20 cellular contexts compared by ENCODE assay signal in the genomic region with DNA sequence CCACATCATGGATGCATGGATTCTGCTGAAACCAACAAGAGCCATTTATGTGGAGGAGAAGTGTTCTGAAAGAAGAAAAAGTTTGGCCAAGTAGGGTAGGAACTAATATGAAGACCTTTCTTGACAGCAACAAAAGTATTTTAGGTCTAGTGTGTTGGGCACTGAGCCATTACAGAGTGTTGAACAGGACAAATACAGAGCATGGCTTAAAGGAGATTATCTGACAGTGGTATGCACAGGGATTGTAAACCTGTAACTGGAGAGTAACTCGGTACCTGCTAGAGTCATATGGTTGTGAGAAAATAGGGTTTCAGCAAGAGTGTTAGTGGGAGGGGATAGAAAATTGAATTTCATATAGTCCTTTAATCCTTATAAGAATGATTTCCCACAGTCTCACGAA.
DNase-seq lines count a peak whose midpoint lies in the region; ATAC-seq, FAIRE-seq and TF ChIP-seq lines count a peak whose summit lies in the region.
"Had no signal": no experiment of that assay in that cellular context is flagged by ENCODE, and none has a peak within 500 bp of the region (broad histone marks: within the 10 kb centered on the region; RNA-seq: fewer than 3 reads in every experiment).

No MANE protein-coding gene starts in this region.

- no peaks in the 10 kb centered on the region for H3K9me3 ChIP-seq in SK-N-MC (ENCODE audit: low read depth, low read length)
- H3K9me3 ChIP-seq: BLaER1, Caco-2, HAP-1 had no signal

- intact Hi-C loops in Right ventricle myocardium superior (cut with DNase I), result no loop called here
- intact Hi-C loops in Right ventricle myocardium inferior (cut with DNase I), result no loop called here

- DNase-seq in Right ventricle myocardium superior (no peak), Right ventricle myocardium inferior (ENCODE audit: missing footprints) (no peak), D721Med (ENCODE audit: insufficient read length, low spot score) (no peak), SK-N-MC (ENCODE audit: low read depth, low spot score) (no peak), HuH-7.5 (ENCODE audit: low spot score) (no peak)
- DNase-seq: Caco-2; CD4-positive, CD25-positive, alpha-beta regulatory T cell; CD8-positive, alpha-beta T cell; DMS 273 treated with DMSO at 0.1 percent for 48 hours; DMS79; EL; GDM1; GOT3; HFFc6 had no signal

- ATAC-seq in Right ventricle myocardium superior (ENCODE audit: poor library complexity), result peak; percentile 41
- no peak for ATAC-seq in Right ventricle myocardium inferior
- no peak for ATAC-seq in GM18907 (IDR thresholded peaks at IDR 0.05; ENCODE audit: unreplicated experiment)
- ATAC-seq: CD8-positive, alpha-beta T cell; GM12878 had no signal

- H3K36me3 ChIP-seq in SK-N-MC (ENCODE audit: insufficient read depth, low read length), result 0 out of 2 replicates have a peak, but pooled peaks cover 5% of the 10 kb centered on the region
- H3K36me3 ChIP-seq: HAP-1 had no signal

- no peak overlapping the region for H3K9ac ChIP-seq in SK-N-MC (ENCODE audit: insufficient read length)
- H3K9ac ChIP-seq: BLaER1 had no signal

- 0 out of 2 replicates have a peak overlapping the region, but pooled peaks have one; percentile 5 for H3K27ac ChIP-seq in SK-N-MC
- H3K27ac ChIP-seq: BLaER1, C4-2B had no signal

- no peak for TF ChIP-seq CTCF in D721Med (IDR thresholded peaks at IDR 0.05; ENCODE audit: insufficient read depth, missing control alignments)

- H3K4me3 ChIP-seq in SK-N-MC, result no peak overlapping the region
- H3K4me3 ChIP-seq: BLaER1, GM12878, HAP-1 had no signal

- peak; percentile 46 for FAIRE-seq in D721Med (lab: Jason Lieb, UNC)
- FAIRE-seq: GM12878, H54 had no signal
